Comparison of ENCODE assay signal across 10 cellular contexts in the genomic region with DNA sequence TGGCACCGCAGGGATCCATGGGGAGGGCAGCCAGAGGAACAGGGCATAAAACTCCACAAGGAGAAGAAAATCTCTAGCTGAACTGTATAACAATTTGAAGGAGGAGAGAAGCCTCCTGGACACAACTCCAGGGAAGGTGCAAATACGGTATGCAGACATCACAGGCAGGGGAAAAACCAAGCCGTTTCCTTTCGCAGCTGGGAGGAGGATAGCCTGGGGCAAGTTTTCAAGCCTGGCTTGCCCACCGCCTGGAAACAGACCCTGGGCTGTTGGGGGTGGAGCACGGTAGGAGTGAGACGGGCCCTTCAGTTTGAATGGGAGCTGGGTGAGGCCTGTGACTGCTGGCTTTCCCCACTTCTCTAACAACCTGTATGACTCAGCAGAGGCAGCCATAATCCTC.
"Had no signal": no experiment of that assay in that cellular context is flagged by ENCODE, and none has a peak within 500 bp of the region (broad histone marks: within the 10 kb centered on the region; RNA-seq: fewer than 3 reads in every experiment).

No MANE protein-coding gene starts in this region.

- H2AFZ ChIP-seq: GM23248 had no signal

- FAIRE-seq: K562 had no signal

- H3K4me1 ChIP-seq: HAP-1 had no signal

- DNase-seq: GM23248, GOT3, H7, HFFc6, IMR-90, KG1 had no signal

- H3K9ac ChIP-seq: GM23248 had no signal

- ATAC-seq: HCT116, K562 had no signal

- H3K36me3 ChIP-seq: HAP-1 had no signal

- H3K4me3 Mint-ChIP-seq: HFFc6 had no signal

- H3K9me3 ChIP-seq: HAP-1 had no signal

- H3K27ac ChIP-seq: GM23248, HL-60 had no signal

- H3K4me3 ChIP-seq: GM23248, HAP-1, K562 had no signal

- H3K9me3 Mint-ChIP-seq: HFFc6 had no signal

- H3K27ac Mint-ChIP-seq: HFFc6 had no signal
